ENCODE assay signal across 17 cellular contexts in genomic region chr6:147879031-147879430, GRCh38.
A peak's percentile ranks its signal among the peaks of the same experiment; 100 is the strongest.
DNase-seq lines count a peak whose midpoint lies in the region; ATAC-seq and TF ChIP-seq lines count a peak whose summit lies in the region.
"Had no signal": no experiment of that assay in that cellular context is flagged by ENCODE, and none has a peak within 500 bp of the region (broad histone marks: within the 10 kb centered on the region; RNA-seq: fewer than 3 reads in every experiment).

No MANE protein-coding gene starts in this region.

- peaks cover 3% of the 10 kb centered on the region for H3K9me3 Mint-ChIP-seq in activated CD8-positive, alpha-beta memory T cell treated with anti-CD3 and anti-CD28 coated beads, Interleukin-2, amount 10 ng/mL, durations not matched to agents 7 days and 5 days (ENCODE audit: low read depth)

- no peak overlapping the region for H3K27ac Mint-ChIP-seq in activated CD8-positive, alpha-beta memory T cell treated with anti-CD3 and anti-CD28 coated beads, Interleukin-2, amount 10 ng/mL, durations not matched to agents 7 days and 5 days
- H3K27ac Mint-ChIP-seq: CD14-positive monocyte; CD4-positive, alpha-beta memory T cell had no signal

- H3K9ac ChIP-seq in endocrine pancreas (ENCODE audit: control insufficient read depth, insufficient read depth, low read length) = no peak overlapping the region
- H3K9ac ChIP-seq: BLaER1 had no signal

- H3K9me3 ChIP-seq in endocrine pancreas (ENCODE audit: control insufficient read depth, low read length) = no peaks in the 10 kb centered on the region
- H3K9me3 ChIP-seq: BLaER1 had no signal

- H3K36me3 ChIP-seq in endocrine pancreas (ENCODE audit: control insufficient read depth, insufficient read depth, low read length) = no peaks in the 10 kb centered on the region
- H3K36me3 ChIP-seq: BLaER1 had no signal

- no peak overlapping the region for H3K4me3 Mint-ChIP-seq in activated CD8-positive, alpha-beta memory T cell treated with anti-CD3 and anti-CD28 coated beads, Interleukin-2, amount 10 ng/mL, durations not matched to agents 7 days and 5 days
- H3K4me3 Mint-ChIP-seq: CD14-positive monocyte; CD4-positive, alpha-beta memory T cell had no signal

- no peak for ATAC-seq in GM21360 (IDR thresholded peaks at IDR 0.05; ENCODE audit: unreplicated experiment)
- ATAC-seq in activated CD8-positive, alpha-beta memory T cell treated with anti-CD3 and anti-CD28 coated beads, Interleukin-2, amount 10 ng/mL, durations not matched to agents 7 days and 5 days = no peak
- ATAC-seq: HCT116 had no signal

- H3K4me1 Mint-ChIP-seq in activated CD8-positive, alpha-beta memory T cell treated with anti-CD3 and anti-CD28 coated beads, Interleukin-2, amount 10 ng/mL, durations not matched to agents 7 days and 5 days = no peaks in the 10 kb centered on the region
- H3K4me1 Mint-ChIP-seq: CD14-positive monocyte; CD4-positive, alpha-beta memory T cell had no signal

- H3K27me3 ChIP-seq in endocrine pancreas (ENCODE audit: control insufficient read depth, insufficient read depth, low read length) = no peaks in the 10 kb centered on the region
- H3K27me3 ChIP-seq: BLaER1 had no signal

- DNase-seq in NCI-H2227 (lab: John Stamatoyannopoulos, UW; ENCODE audit: unreplicated experiment) (peak; percentile 57), NCI-H2227 treated with DMSO at 0.1 percent for 48 hours (lab: John Stamatoyannopoulos, UW) (no peak), NCI-H226 (peak; percentile 49), HEK293T (ENCODE audit: extremely low spot score) (no peak)
- no peak for DNase-seq in activated CD8-positive, alpha-beta memory T cell treated with anti-CD3 and anti-CD28 coated beads, Interleukin-2, amount 10 ng/mL, durations not matched to agents 7 days and 5 days
- DNase-seq: 8988T; CD4-positive, alpha-beta memory T cell; DMS153; DMS79; GDM1; GOT3; H7 had no signal

- CTCF ChIA-PET in HEK293T (lab: Yijun Ruan, JAX) = no interaction called here
- CTCF ChIA-PET in activated CD8-positive, alpha-beta memory T cell treated with anti-CD3 and anti-CD28 coated beads, Interleukin-2, amount 10 ng/mL, durations not matched to agents 7 days and 5 days (lab: Charles Lee) = no interaction called here

- H3K4me1 ChIP-seq in endocrine pancreas (ENCODE audit: control insufficient read depth, insufficient read depth, low read length) = peaks cover 7% of the 10 kb centered on the region

- peak overlapping the region; percentile 70 for H3K4me3 ChIP-seq in endocrine pancreas (ENCODE audit: control insufficient read depth, insufficient read depth, low read length)
- H3K4me3 ChIP-seq: BLaER1 had no signal

- POLR2A ChIA-PET in HEK293T (lab: Yijun Ruan, JAX) = no interaction called here

- no peaks in the 10 kb centered on the region for H3K27me3 Mint-ChIP-seq in activated CD8-positive, alpha-beta memory T cell treated with anti-CD3 and anti-CD28 coated beads, Interleukin-2, amount 10 ng/mL, durations not matched to agents 7 days and 5 days
- H3K27me3 Mint-ChIP-seq: CD4-positive, alpha-beta memory T cell had no signal

- H3K36me3 Mint-ChIP-seq in activated CD8-positive, alpha-beta memory T cell treated with anti-CD3 and anti-CD28 coated beads, Interleukin-2, amount 10 ng/mL, durations not matched to agents 7 days and 5 days = no peaks in the 10 kb centered on the region
- H3K36me3 Mint-ChIP-seq: CD14-positive monocyte; CD4-positive, alpha-beta memory T cell had no signal

TF ChIP-seq in HEK293T, 16 proteins besides CTCF, POLR2A, EP300 and RAD21:
- no peak for TF ChIP-seq FOXK2 (IDR thresholded peaks at IDR 0.05)
- no peak for TF ChIP-seq SP1 (IDR thresholded peaks at IDR 0.05)
- TF ChIP-seq ZNF384 (IDR thresholded peaks at IDR 0.05) = no peak
- TF ChIP-seq BHLHE40 (IDR thresholded peaks at IDR 0.05; ENCODE audit: borderline replicate concordance) = no peak
- TF ChIP-seq SUZ12 (IDR thresholded peaks at IDR 0.05) = no peak
- TF ChIP-seq FOXM1 (IDR thresholded peaks at IDR 0.05; ENCODE audit: borderline replicate concordance) = no peak
- TF ChIP-seq L3MBTL2 (conservative IDR thresholded peaks at IDR 0.05) = no peak
- no peak for TF ChIP-seq ARNT (IDR thresholded peaks at IDR 0.05)
- TF ChIP-seq FOXA1 (IDR thresholded peaks at IDR 0.05) = no peak
- TF ChIP-seq PKNOX1 (IDR thresholded peaks at IDR 0.05) = no peak
- TF ChIP-seq LEF1 (IDR thresholded peaks at IDR 0.05; ENCODE audit: borderline replicate concordance) = no peak
- TF ChIP-seq TARDBP (IDR thresholded peaks at IDR 0.05) = no peak
- TF ChIP-seq ELF4 (IDR thresholded peaks at IDR 0.05) = no peak
- TF ChIP-seq HDGF (IDR thresholded peaks at IDR 0.05; ENCODE audit: borderline replicate concordance) = no peak
- TF ChIP-seq CTBP1 (IDR thresholded peaks at IDR 0.05; ENCODE audit: borderline replicate concordance) = no peak
- TF ChIP-seq NFRKB (IDR thresholded peaks at IDR 0.05) = no peak
TF ChIP-seq in HEK293T: peak in this region for 0.

Comparison
In these comparisons a context has a peak if more than half of its experiments do, and no peak if none do; other contexts are left out.
1. DNase-seq: peak in NCI-H2227 (single experiment) and NCI-H226 (single experiment); none in NCI-H2227 treated with DMSO at 0.1 percent for 48 hours (single experiment), HEK293T (single experiment) and activated CD8-positive, alpha-beta memory T cell treated with anti-CD3 and anti-CD28 coated beads, Interleukin-2, amount 10 ng/mL, durations not matched to agents 7 days and 5 days (single experiment).